ENCODE assay signal across 24 cellular contexts in genomic region chr3:157819415-157819814, GRCh38.
"Had no signal": no experiment of that assay in that cellular context is flagged by ENCODE, and none has a peak within 500 bp of the region (broad histone marks: within the 10 kb centered on the region; RNA-seq: fewer than 3 reads in every experiment).

No MANE protein-coding gene starts in this region.

- H3K9me3 ChIP-seq: sigmoid colon, stomach, uterus had no signal

- H3K4me3 Mint-ChIP-seq: activated B cell treated with CpG ODN at 0.5 μM for 24 hours; activated CD4-positive, alpha-beta T cell treated with anti-CD3 and anti-CD28 coated beads for 36 hours; activated naive CD8-positive, alpha-beta T cell treated with anti-CD3 and anti-CD28 coated beads, Interleukin-2, amount 10 ng/mL, durations not matched to agents 7 days and 5 days; activated T-cell treated with anti-CD3 and anti-CD28 coated beads, Interleukin-2, amount 50 U/mL, for 24 hours; memory B cell; nephron; stimulated activated memory B cell treated with anti-CD40 and anti-IgM and Interleukin-4, amounts not matched to agents 10 μg/mL and 1 μg/mL and 100 μg/mL, for 72 hours had no signal

- H3K27ac ChIP-seq: hepatocyte, sigmoid colon, stomach, uterus had no signal

- H3K4me1 ChIP-seq: sigmoid colon, stomach, uterus had no signal

- H3K36me3 ChIP-seq: sigmoid colon, stomach, uterus had no signal

- H3K9me3 Mint-ChIP-seq: activated B cell treated with CpG ODN at 0.5 μM for 24 hours; activated naive CD8-positive, alpha-beta T cell treated with anti-CD3 and anti-CD28 coated beads, Interleukin-2, amount 10 ng/mL, durations not matched to agents 7 days and 5 days; activated T-cell treated with anti-CD3 and anti-CD28 coated beads, Interleukin-2, amount 50 U/mL, for 24 hours; activated T-helper 2 cell treated with anti-CD3 and anti-CD28 coated beads, Interferon-gamma antibody, Interleukin-2, Interleukin-4, amounts not matched to agents 10 μg/mL and 5 μg/mL and 100 μg/mL, durations not matched to agents 14 hours and 24 hours and 36 hours; nephron had no signal

- H3K4me2 ChIP-seq: hepatocyte, smooth muscle cell had no signal

- DNase-seq: activated B cell treated with CpG ODN at 0.5 μM for 24 hours; activated CD4-positive, alpha-beta T cell treated with anti-CD3 and anti-CD28 coated beads for 36 hours; activated CD4-positive, alpha-beta T cell treated with anti-CD3 and anti-CD28 coated beads, Interleukin-2, amount 50 U/mL, for 4 hours; activated CD8-positive, alpha-beta memory T cell treated with anti-CD3 and anti-CD28 coated beads for 24 hours; activated CD8-positive, alpha-beta memory T cell treated with anti-CD3 and anti-CD28 coated beads, Interleukin-2, amount 50 U/mL, for 4 hours; activated naive CD4-positive, alpha-beta T cell treated with Interleukin-2 at 50 U/mL for 16 hours; activated naive CD8-positive, alpha-beta T cell treated with anti-CD3 and anti-CD28 coated beads, Interleukin-2, amount 10 ng/mL, durations not matched to agents 7 days and 5 days; activated T-cell treated with anti-CD3 and anti-CD28 coated beads, Interleukin-2, amount 50 U/mL, for 24 hours; erythroblast; foreskin melanocyte; glutamatergic neuron; nucleus accumbens; sigmoid colon; stimulated activated CD4-positive, alpha-beta T cell treated with anti-CD3 and anti-CD28 coated beads, Interleukin-15, amount 100 ng/mL, for 24 hours; stomach; T1000; trophoblast cell; uterus had no signal

- H3K27ac Mint-ChIP-seq: activated B cell treated with CpG ODN at 0.5 μM for 24 hours; activated CD4-positive, alpha-beta T cell treated with anti-CD3 and anti-CD28 coated beads for 36 hours; activated naive CD8-positive, alpha-beta T cell treated with anti-CD3 and anti-CD28 coated beads, Interleukin-2, amount 10 ng/mL, durations not matched to agents 7 days and 5 days; activated T-cell treated with anti-CD3 and anti-CD28 coated beads, Interleukin-2, amount 50 U/mL, for 24 hours; activated T-helper 2 cell treated with anti-CD3 and anti-CD28 coated beads, Interferon-gamma antibody, Interleukin-2, Interleukin-4, amounts not matched to agents 10 μg/mL and 5 μg/mL and 100 μg/mL, durations not matched to agents 14 hours and 24 hours and 36 hours; memory B cell; nephron; stimulated activated memory B cell treated with anti-CD40 and anti-IgM and Interleukin-4, amounts not matched to agents 10 μg/mL and 1 μg/mL and 100 μg/mL, for 72 hours had no signal

- H2AFZ ChIP-seq: hepatocyte had no signal

- H3K79me2 ChIP-seq: hepatocyte had no signal

- H3K36me3 Mint-ChIP-seq: activated naive CD8-positive, alpha-beta T cell treated with anti-CD3 and anti-CD28 coated beads, Interleukin-2, amount 10 ng/mL, durations not matched to agents 7 days and 5 days; memory B cell; stimulated activated memory B cell treated with anti-CD40 and anti-IgM and Interleukin-4, amounts not matched to agents 10 μg/mL and 1 μg/mL and 100 μg/mL, for 72 hours had no signal

- H3K27me3 Mint-ChIP-seq: activated B cell treated with CpG ODN at 0.5 μM for 24 hours; activated naive CD8-positive, alpha-beta T cell treated with anti-CD3 and anti-CD28 coated beads, Interleukin-2, amount 10 ng/mL, durations not matched to agents 7 days and 5 days; activated T-cell treated with anti-CD3 and anti-CD28 coated beads, Interleukin-2, amount 50 U/mL, for 24 hours; memory B cell; stimulated activated memory B cell treated with anti-CD40 and anti-IgM and Interleukin-4, amounts not matched to agents 10 μg/mL and 1 μg/mL and 100 μg/mL, for 72 hours had no signal

- H3K4me3 ChIP-seq: hepatocyte, sigmoid colon, smooth muscle cell, stomach, uterus had no signal

- H3K27me3 ChIP-seq: hepatocyte, sigmoid colon, stomach, uterus had no signal

- ATAC-seq: activated CD4-positive, alpha-beta T cell treated with anti-CD3 and anti-CD28 coated beads for 36 hours; stimulated activated memory B cell treated with anti-CD40 and anti-IgM and Interleukin-4, amounts not matched to agents 10 μg/mL and 1 μg/mL and 100 μg/mL, for 72 hours had no signal

- H3K4me1 Mint-ChIP-seq: activated B cell treated with CpG ODN at 0.5 μM for 24 hours; activated CD4-positive, alpha-beta T cell treated with anti-CD3 and anti-CD28 coated beads for 36 hours; activated naive CD8-positive, alpha-beta T cell treated with anti-CD3 and anti-CD28 coated beads, Interleukin-2, amount 10 ng/mL, durations not matched to agents 7 days and 5 days; memory B cell; stimulated activated memory B cell treated with anti-CD40 and anti-IgM and Interleukin-4, amounts not matched to agents 10 μg/mL and 1 μg/mL and 100 μg/mL, for 72 hours had no signal
